13 cellular contexts compared by ENCODE assay signal in genomic region chr10:119415536-119416527, GRCh38.
DNase-seq lines count a peak whose midpoint lies in the region; ATAC-seq and TF ChIP-seq lines count a peak whose summit lies in the region.
"Had no signal": no experiment of that assay in that cellular context is flagged by ENCODE, and none has a peak within 500 bp of the region (broad histone marks: within the 10 kb centered on the region; RNA-seq: fewer than 3 reads in every experiment).

No MANE protein-coding gene starts in this region.

- TF ChIP-seq CTCF in left ventricle myocardium inferior (IDR thresholded peaks at IDR 0.05; ENCODE audit: borderline replicate concordance) (no peak), neutrophil (IDR thresholded peaks at IDR 0.05) (no peak), ascending aorta (IDR thresholded peaks at IDR 0.05) (no peak)

- H3K36me3 ChIP-seq in left ventricle myocardium inferior (no peaks in the 10 kb centered on the region), neutrophil (no peaks in the 10 kb centered on the region), ascending aorta (peaks cover 0 to 5% of the 10 kb centered on the region in 2 donors), SJCRH30 (no peaks in the 10 kb centered on the region)
- H3K36me3 ChIP-seq: brain microvascular endothelial cell, suprapubic skin had no signal

- H3K27me3 ChIP-seq in left ventricle myocardium inferior (ENCODE audit: low read depth): no peaks in the 10 kb centered on the region
- H3K27me3 ChIP-seq in neutrophil: no peaks in the 10 kb centered on the region
- no peaks in the 10 kb centered on the region for H3K27me3 ChIP-seq in ascending aorta
- H3K27me3 ChIP-seq in SJCRH30: no peaks in the 10 kb centered on the region
- H3K27me3 ChIP-seq: brain microvascular endothelial cell, suprapubic skin had no signal

- peak overlapping the region; percentile 89 for H3K27ac ChIP-seq in left ventricle myocardium inferior (replicated peaks)
- peak overlapping the region; percentile 10 for H3K27ac ChIP-seq in neutrophil
- no peak overlapping the region for H3K27ac ChIP-seq in ascending aorta
- no peak overlapping the region for H3K27ac ChIP-seq in SJCRH30
- H3K27ac ChIP-seq: brain microvascular endothelial cell, GM23248, suprapubic skin had no signal

- H3K4me3 ChIP-seq in left ventricle myocardium inferior (no peak overlapping the region), neutrophil (ENCODE audit: low read depth in 1 of 2, low read length in 1 of 2) (no peak overlapping the region), ascending aorta (no peak overlapping the region), SJCRH30 (no peak overlapping the region)
- H3K4me3 ChIP-seq: GM23248, suprapubic skin had no signal

- DNase-seq in Right ventricle myocardium superior (peak; percentile 52), left cardiac atrium (no peak), left ventricle myocardium inferior (no peak), ascending aorta (ENCODE audit: low spot score in 2 of 2) (no peak), NOMO-1 treated with dmso at 0.1 percent for 144 hours (lab: John Stamatoyannopoulos, UW; ENCODE audit: unreplicated experiment) (no peak), SJCRH30 (no peak)
- DNase-seq: brain microvascular endothelial cell, NCI-H187 treated with DMSO at 0.1 percent for 48 hours, occipital lobe had no signal

- H3K9me3 ChIP-seq in left ventricle myocardium inferior (replicated peaks) (no peaks in the 10 kb centered on the region), neutrophil (no peaks in the 10 kb centered on the region), ascending aorta (no peaks in the 10 kb centered on the region), SJCRH30 (replicated peaks) (no peaks in the 10 kb centered on the region)
- H3K9me3 ChIP-seq: suprapubic skin had no signal

- peaks cover 70% of the 10 kb centered on the region for H3K4me1 ChIP-seq in left ventricle myocardium inferior
- peaks cover 0 to 3% of the 10 kb centered on the region in 2 experiments for H3K4me1 ChIP-seq in neutrophil (ENCODE audit: control insufficient read depth in 1 of 2, insufficient read depth in 1 of 2, low read depth in 1 of 2, low read length in 1 of 2)
- peaks cover 0 to 19% of the 10 kb centered on the region in 2 donors for H3K4me1 ChIP-seq in ascending aorta
- H3K4me1 ChIP-seq in SJCRH30: peaks cover 41% of the 10 kb centered on the region

- intact Hi-C loops in Right ventricle myocardium superior (cut with DNase I): loop anchor here (5.0 kb wide), 1 partner anchor 209 kb away; the partner anchor contains the start of gene GRK5
- intact Hi-C loops in left cardiac atrium (cut with DNase I): loop anchor here (2.0 to 10.0 kb wide), 3 partner anchors 141 to 211 kb away; partner anchors contain the start of gene GRK5 (in 2 of the 2)
- intact Hi-C loops in left ventricle myocardium inferior (cut with micrococcal nuclease): loop anchor here (5.0 kb wide), 1 partner anchor 214 kb away; no protein-coding TSS in a partner anchor
- intact Hi-C loops in ascending aorta (cut with DNase I): loop anchor here (1.0 to 2.0 kb wide), 2 partner anchors 213 to 217 kb away; no protein-coding TSS in a partner anchor

- ATAC-seq in Right ventricle myocardium superior (ENCODE audit: poor library complexity): peak; percentile 23
- no peak for ATAC-seq in left cardiac atrium
- no peak for ATAC-seq in HG03139 (IDR thresholded peaks at IDR 0.05; ENCODE audit: unreplicated experiment)

Comparison
In these comparisons a context has a peak if more than half of its experiments do, and no peak if none do; other contexts are left out.
1. H3K27ac ChIP-seq: peak in left ventricle myocardium inferior (single experiment) and neutrophil (single experiment); none in ascending aorta (0 of 2) and SJCRH30 (single experiment).